ENCODE assay signal across 1 cellular context in genomic region chr22:44495629-44496028, GRCh38.
TF ChIP-seq lines count a peak whose summit lies in the region.

No MANE protein-coding gene starts in this region.

TF ChIP-seq in GM23338, 12 proteins besides CTCF, POLR2A, EP300 and RAD21 (continued from another document):
- TF ChIP-seq ETS1 (IDR thresholded peaks at IDR 0.05) (no peak), JUNB (IDR thresholded peaks at IDR 0.05; ENCODE audit: unreplicated experiment) (no peak), EZH2 (IDR thresholded peaks at IDR 0.05; ENCODE audit: low read depth, unreplicated experiment) (no peak), ZNF331 (CRISPR knock-in tag; IDR thresholded peaks at IDR 0.05; ENCODE audit: low read depth) (no peak), ZNF114 (CRISPR knock-in tag; IDR thresholded peaks at IDR 0.05) (no peak), ZNF462 (CRISPR knock-in tag; IDR thresholded peaks at IDR 0.05) (no peak)
